In genomic region chr17:44324092-44324570, GRCh38 we compare ENCODE assay signal across 1 cellular context.
TF ChIP-seq lines count a peak whose summit lies in the region.

No MANE protein-coding gene starts in this region.

TF ChIP-seq in HepG2, 621 proteins besides CTCF, POLR2A, EP300 and RAD21 (continues in another document):
- TF ChIP-seq ZIK1 (CRISPR knock-in tag; IDR thresholded peaks at IDR 0.05; ENCODE audit: borderline replicate concordance, low read depth) (no peak), SP5 (CRISPR knock-in tag; IDR thresholded peaks at IDR 0.05; ENCODE audit: borderline replicate concordance, low read depth) (no peak), ZNF280B (CRISPR knock-in tag; IDR thresholded peaks at IDR 0.05; ENCODE audit: borderline replicate concordance) (peak; percentile 94), ZNF83 (CRISPR knock-in tag; IDR thresholded peaks at IDR 0.05; ENCODE audit: borderline replicate concordance) (0 out of 2 replicates have a peak, but pooled peaks have one; percentile 27), ZNF430 (CRISPR knock-in tag; IDR thresholded peaks at IDR 0.05) (no peak), ZNF337 (CRISPR knock-in tag; IDR thresholded peaks at IDR 0.05; ENCODE audit: borderline replicate concordance, low read depth) (no peak), ZNF749 (CRISPR knock-in tag; IDR thresholded peaks at IDR 0.05; ENCODE audit: borderline replicate concordance) (no peak), FUBP1 (CRISPR knock-in tag; IDR thresholded peaks at IDR 0.05; ENCODE audit: borderline replicate concordance) (no peak), SP1 (IDR thresholded peaks at IDR 0.05) (no peak), SP1 (CRISPR knock-in tag; IDR thresholded peaks at IDR 0.05) (no peak), NFIC (IDR thresholded peaks at IDR 0.05; ENCODE audit: low read length) (no peak), ZNF652 (CRISPR knock-in tag; IDR thresholded peaks at IDR 0.05; ENCODE audit: borderline replicate concordance, low read depth) (no peak), KMT2A (CRISPR knock-in tag; IDR thresholded peaks at IDR 0.05) (peak; percentile 6; the same call in 1 of the 2 replicates), HNRNPL (IDR thresholded peaks at IDR 0.05; ENCODE audit: low read depth, low read length) (0 out of 2 replicates have a peak, but pooled peaks have one; percentile 29), NRL (CRISPR knock-in tag; IDR thresholded peaks at IDR 0.05; ENCODE audit: borderline replicate concordance) (peak; percentile 70; the same call in 1 of the 2 replicates), GABPA (IDR thresholded peaks at IDR 0.05; ENCODE audit: low read depth, low read length) (no peak), GABPA (CRISPR knock-in tag; IDR thresholded peaks at IDR 0.05; ENCODE audit: low read depth) (no peak), MAX (IDR thresholded peaks at IDR 0.05) (peak; percentile 85; the same call in 1 of the 2 replicates), ZNF703 (CRISPR knock-in tag; IDR thresholded peaks at IDR 0.05; ENCODE audit: borderline replicate concordance) (0 out of 2 replicates have a peak, but pooled peaks have one; percentile 44), TFAP4 (IDR thresholded peaks at IDR 0.05; ENCODE audit: borderline replicate concordance, low read depth) (no peak), PBX3 (CRISPR knock-in tag; IDR thresholded peaks at IDR 0.05; ENCODE audit: borderline replicate concordance) (no peak), E2F2 (CRISPR knock-in tag; IDR thresholded peaks at IDR 0.05; ENCODE audit: borderline replicate concordance) (no peak), ZNF234 (CRISPR knock-in tag; conservative IDR thresholded peaks at IDR 0.05) (peak; percentile 96; the same call in 1 of the 2 replicates), ZBTB8A (CRISPR knock-in tag; IDR thresholded peaks at IDR 0.05; ENCODE audit: borderline replicate concordance, low read depth) (no peak), ETS1 (CRISPR knock-in tag; IDR thresholded peaks at IDR 0.05) (no peak)
- TF ChIP-seq, protein P1, sequence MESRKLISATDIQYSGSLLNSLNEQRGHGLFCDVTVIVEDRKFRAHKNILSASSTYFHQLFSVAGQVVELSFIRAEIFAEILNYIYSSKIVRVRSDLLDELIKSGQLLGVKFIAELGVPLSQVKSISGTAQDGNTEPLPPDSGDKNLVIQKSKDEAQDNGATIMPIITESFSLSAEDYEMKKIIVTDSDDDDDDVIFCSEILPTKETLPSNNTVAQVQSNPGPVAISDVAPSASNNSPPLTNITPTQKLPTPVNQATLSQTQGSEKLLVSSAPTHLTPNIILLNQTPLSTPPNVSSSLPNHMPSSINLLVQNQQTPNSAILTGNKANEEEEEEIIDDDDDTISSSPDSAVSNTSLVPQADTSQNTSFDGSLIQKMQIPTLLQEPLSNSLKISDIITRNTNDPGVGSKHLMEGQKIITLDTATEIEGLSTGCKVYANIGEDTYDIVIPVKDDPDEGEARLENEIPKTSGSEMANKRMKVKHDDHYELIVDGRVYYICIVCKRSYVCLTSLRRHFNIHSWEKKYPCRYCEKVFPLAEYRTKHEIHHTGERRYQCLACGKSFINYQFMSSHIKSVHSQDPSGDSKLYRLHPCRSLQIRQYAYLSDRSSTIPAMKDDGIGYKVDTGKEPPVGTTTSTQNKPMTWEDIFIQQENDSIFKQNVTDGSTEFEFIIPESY (CRISPR knock-in tag; IDR thresholded peaks at IDR 0.05): no peak
- TF ChIP-seq, protein P2, sequence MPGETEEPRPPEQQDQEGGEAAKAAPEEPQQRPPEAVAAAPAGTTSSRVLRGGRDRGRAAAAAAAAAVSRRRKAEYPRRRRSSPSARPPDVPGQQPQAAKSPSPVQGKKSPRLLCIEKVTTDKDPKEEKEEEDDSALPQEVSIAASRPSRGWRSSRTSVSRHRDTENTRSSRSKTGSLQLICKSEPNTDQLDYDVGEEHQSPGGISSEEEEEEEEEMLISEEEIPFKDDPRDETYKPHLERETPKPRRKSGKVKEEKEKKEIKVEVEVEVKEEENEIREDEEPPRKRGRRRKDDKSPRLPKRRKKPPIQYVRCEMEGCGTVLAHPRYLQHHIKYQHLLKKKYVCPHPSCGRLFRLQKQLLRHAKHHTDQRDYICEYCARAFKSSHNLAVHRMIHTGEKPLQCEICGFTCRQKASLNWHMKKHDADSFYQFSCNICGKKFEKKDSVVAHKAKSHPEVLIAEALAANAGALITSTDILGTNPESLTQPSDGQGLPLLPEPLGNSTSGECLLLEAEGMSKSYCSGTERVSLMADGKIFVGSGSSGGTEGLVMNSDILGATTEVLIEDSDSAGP (CRISPR knock-in tag; IDR thresholded peaks at IDR 0.05; ENCODE audit: borderline replicate concordance): peak; percentile 52; the same call in 1 of the 2 replicates
- TF ChIP-seq, protein P3, sequence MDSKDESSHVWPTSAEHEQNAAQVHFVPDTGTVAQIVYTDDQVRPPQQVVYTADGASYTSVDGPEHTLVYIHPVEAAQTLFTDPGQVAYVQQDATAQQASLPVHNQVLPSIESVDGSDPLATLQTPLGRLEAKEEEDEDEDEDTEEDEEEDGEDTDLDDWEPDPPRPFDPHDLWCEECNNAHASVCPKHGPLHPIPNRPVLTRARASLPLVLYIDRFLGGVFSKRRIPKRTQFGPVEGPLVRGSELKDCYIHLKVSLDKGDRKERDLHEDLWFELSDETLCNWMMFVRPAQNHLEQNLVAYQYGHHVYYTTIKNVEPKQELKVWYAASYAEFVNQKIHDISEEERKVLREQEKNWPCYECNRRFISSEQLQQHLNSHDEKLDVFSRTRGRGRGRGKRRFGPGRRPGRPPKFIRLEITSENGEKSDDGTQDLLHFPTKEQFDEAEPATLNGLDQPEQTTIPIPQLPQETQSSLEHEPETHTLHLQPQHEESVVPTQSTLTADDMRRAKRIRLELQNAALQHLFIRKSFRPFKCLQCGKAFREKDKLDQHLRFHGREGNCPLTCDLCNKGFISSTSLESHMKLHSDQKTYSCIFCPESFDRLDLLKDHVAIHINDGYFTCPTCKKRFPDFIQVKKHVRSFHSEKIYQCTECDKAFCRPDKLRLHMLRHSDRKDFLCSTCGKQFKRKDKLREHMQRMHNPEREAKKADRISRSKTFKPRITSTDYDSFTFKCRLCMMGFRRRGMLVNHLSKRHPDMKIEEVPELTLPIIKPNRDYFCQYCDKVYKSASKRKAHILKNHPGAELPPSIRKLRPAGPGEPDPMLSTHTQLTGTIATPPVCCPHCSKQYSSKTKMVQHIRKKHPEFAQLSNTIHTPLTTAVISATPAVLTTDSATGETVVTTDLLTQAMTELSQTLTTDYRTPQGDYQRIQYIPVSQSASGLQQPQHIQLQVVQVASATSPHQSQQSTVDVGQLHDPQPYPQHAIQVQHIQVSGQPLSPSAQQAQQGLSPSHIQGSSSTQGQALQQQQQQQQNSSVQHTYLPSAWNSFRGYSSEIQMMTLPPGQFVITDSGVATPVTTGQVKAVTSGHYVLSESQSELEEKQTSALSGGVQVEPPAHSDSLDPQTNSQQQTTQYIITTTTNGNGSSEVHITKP (CRISPR knock-in tag; IDR thresholded peaks at IDR 0.05; ENCODE audit: low read depth): no peak
- TF ChIP-seq, protein P4, sequence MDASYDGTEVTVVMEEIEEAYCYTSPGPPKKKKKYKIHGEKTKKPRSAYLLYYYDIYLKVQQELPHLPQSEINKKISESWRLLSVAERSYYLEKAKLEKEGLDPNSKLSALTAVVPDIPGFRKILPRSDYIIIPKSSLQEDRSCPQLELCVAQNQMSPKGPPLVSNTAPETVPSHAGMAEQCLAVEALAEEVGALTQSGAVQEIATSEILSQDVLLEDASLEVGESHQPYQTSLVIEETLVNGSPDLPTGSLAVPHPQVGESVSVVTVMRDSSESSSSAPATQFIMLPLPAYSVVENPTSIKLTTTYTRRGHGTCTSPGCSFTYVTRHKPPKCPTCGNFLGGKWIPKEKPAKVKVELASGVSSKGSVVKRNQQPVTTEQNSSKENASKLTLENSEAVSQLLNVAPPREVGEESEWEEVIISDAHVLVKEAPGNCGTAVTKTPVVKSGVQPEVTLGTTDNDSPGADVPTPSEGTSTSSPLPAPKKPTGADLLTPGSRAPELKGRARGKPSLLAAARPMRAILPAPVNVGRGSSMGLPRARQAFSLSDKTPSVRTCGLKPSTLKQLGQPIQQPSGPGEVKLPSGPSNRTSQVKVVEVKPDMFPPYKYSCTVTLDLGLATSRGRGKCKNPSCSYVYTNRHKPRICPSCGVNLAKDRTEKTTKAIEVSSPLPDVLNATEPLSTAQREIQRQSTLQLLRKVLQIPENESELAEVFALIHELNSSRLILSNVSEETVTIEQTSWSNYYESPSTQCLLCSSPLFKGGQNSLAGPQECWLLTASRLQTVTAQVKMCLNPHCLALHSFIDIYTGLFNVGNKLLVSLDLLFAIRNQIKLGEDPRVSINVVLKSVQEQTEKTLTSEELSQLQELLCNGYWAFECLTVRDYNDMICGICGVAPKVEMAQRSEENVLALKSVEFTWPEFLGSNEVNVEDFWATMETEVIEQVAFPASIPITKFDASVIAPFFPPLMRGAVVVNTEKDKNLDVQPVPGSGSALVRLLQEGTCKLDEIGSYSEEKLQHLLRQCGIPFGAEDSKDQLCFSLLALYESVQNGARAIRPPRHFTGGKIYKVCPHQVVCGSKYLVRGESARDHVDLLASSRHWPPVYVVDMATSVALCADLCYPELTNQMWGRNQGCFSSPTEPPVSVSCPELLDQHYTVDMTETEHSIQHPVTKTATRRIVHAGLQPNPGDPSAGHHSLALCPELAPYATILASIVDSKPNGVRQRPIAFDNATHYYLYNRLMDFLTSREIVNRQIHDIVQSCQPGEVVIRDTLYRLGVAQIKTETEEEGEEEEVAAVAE (CRISPR knock-in tag; IDR thresholded peaks at IDR 0.05; ENCODE audit: borderline replicate concordance): no peak
- TF ChIP-seq, protein P5, sequence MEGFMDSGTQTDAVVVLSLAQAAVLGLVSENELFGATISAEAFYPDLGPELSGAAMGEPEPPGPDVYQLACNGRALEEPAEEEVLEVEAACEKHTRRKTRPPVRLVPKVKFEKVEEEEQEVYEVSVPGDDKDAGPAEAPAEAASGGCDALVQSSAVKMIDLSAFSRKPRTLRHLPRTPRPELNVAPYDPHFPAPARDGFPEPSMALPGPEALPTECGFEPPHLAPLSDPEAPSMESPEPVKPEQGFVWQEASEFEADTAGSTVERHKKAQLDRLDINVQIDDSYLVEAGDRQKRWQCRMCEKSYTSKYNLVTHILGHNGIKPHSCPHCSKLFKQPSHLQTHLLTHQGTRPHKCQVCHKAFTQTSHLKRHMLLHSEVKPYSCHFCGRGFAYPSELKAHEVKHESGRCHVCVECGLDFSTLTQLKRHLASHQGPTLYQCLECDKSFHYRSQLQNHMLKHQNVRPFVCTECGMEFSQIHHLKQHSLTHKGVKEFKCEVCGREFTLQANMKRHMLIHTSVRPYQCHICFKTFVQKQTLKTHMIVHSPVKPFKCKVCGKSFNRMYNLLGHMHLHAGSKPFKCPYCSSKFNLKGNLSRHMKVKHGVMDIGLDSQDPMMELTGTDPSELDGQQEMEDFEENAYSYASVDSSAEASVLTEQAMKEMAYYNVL (CRISPR knock-in tag; IDR thresholded peaks at IDR 0.05; ENCODE audit: borderline replicate concordance): no peak
